Comparison of ENCODE assay signal across 1 cellular context in genomic region chr5:119752921-119753886, GRCh38.
TF ChIP-seq lines count a peak whose summit lies in the region.

No MANE protein-coding gene starts in this region.

TF ChIP-seq in GM23338, 12 proteins besides CTCF, POLR2A, EP300 and RAD21 (continued from another document):
- TF ChIP-seq ZNF462 (CRISPR knock-in tag; IDR thresholded peaks at IDR 0.05) (no peak), EZH2 (IDR thresholded peaks at IDR 0.05; ENCODE audit: low read depth, unreplicated experiment) (no peak), POLR2AphosphoS5 (IDR thresholded peaks at IDR 0.05; ENCODE audit: low read depth) (no peak)
TF ChIP-seq in GM23338: peak in this region for 0.
